Comparison of ENCODE assay signal across 16 cellular contexts in genomic region chr3:186640473-186640818, GRCh38. TPM values are rescaled to one million over a fixed set of nuclear protein-coding genes. Genes with fewer than 3 reads are reported as not detected.
A peak's percentile ranks its signal among the peaks of the same experiment; 100 is the strongest.
DNase-seq lines count a peak whose midpoint lies in the region; ATAC-seq and TF ChIP-seq lines count a peak whose summit lies in the region.
"Had no signal": no experiment of that assay in that cellular context is flagged by ENCODE, and none has a peak within 500 bp of the region (broad histone marks: within the 10 kb centered on the region; RNA-seq: fewer than 3 reads in every experiment).

No MANE protein-coding gene starts in this region.

- 35% methylated on average over 9 of the region's 9 CpGs for WGBS in liver
- WGBS in spleen, 5 donors = 78 to 88% (median 80%) methylated on average over 9 of the region's 9 CpGs

- H3K4me3 ChIP-seq in dorsolateral prefrontal cortex (peak overlapping the region in 19 of 59 donors; percentile 0 to 43 (median 13)), liver (ENCODE audit: low read depth in 1 of 3, low read length in 3 of 3) (peak overlapping the region; percentile 47 to 82 (median 69)), spleen (no peak overlapping the region)
- H3K4me3 ChIP-seq: GM12878, K562, transverse colon had no signal

- no peak for TF ChIP-seq RAD21 in liver (IDR thresholded peaks at IDR 0.05)

- H3K4me1 ChIP-seq in liver (ENCODE audit: control insufficient read depth in 4 of 4, insufficient read depth in 4 of 4, low read length in 3 of 4) (peaks cover 4 to 77% (median 54%) of the 10 kb centered on the region in 4 donors), spleen (no peaks in the 10 kb centered on the region)

- TF ChIP-seq CTCF in dorsolateral prefrontal cortex (IDR thresholded peaks at IDR 0.05 in 54 of 56, conservative IDR thresholded peaks at IDR 0.05 in 2 of 56; ENCODE audit: low read depth in 1 of 56, partially characterized antibody in 56 of 56) = no peak
- no peak for TF ChIP-seq CTCF in liver (IDR thresholded peaks at IDR 0.05; ENCODE audit: low read depth, low read length, missing input control)
- TF ChIP-seq CTCF in spleen (IDR thresholded peaks at IDR 0.05 in 8 of 11, conservative IDR thresholded peaks at IDR 0.05 in 3 of 11) = no peak

- no peaks in the 10 kb centered on the region for H3K9me3 ChIP-seq in liver (ENCODE audit: control insufficient read depth in 4 of 4, low read length in 3 of 4)
- H3K9me3 ChIP-seq in spleen = no peaks in the 10 kb centered on the region
- H3K9me3 ChIP-seq: transverse colon had no signal

- H3K27me3 ChIP-seq in dorsolateral prefrontal cortex = peaks cover 0 to 6% (median 0%) of the 10 kb centered on the region in 45 donors
- no peaks in the 10 kb centered on the region for H3K27me3 ChIP-seq in liver (ENCODE audit: control insufficient read depth in 4 of 4, insufficient read depth in 4 of 4, low read length in 3 of 4)
- peaks cover 0 to 11% (median 0%) of the 10 kb centered on the region in 7 donors for H3K27me3 ChIP-seq in spleen (replicated peaks in 1 of 7)
- H3K27me3 ChIP-seq: transverse colon had no signal

- DNase-seq in ACHN (peak; percentile 61), LHCN-M2 (ENCODE audit: low read depth) (peak; percentile 58), dorsolateral prefrontal cortex (peak in 5 of 10 donors; percentile 12 to 73 (median 46)), NCI-H2107 (lab: John Stamatoyannopoulos, UW) (no peak), spleen (no peak)
- DNase-seq in activated effector memory CD4-positive, alpha-beta T cell treated with Interleukin-2 at 50 U/mL for 16 hours = no peak
- DNase-seq: activated CD8-positive, alpha-beta memory T cell treated with anti-CD3 and anti-CD28 coated beads, Interleukin-2, amount 50 U/mL, for 48 hours; naive thymus-derived CD4-positive, alpha-beta T cell; NCI-H526; transverse colon had no signal

- TF ChIP-seq POLR2A in spleen (IDR thresholded peaks at IDR 0.05) = no peak

- ATAC-seq in GM21737 (IDR thresholded peaks at IDR 0.05; ENCODE audit: unreplicated experiment) = no peak
- ATAC-seq: GM12878; K562; naive thymus-derived CD4-positive, alpha-beta T cell had no signal

- peak overlapping the region; percentile 70 to 72 for H3K9ac ChIP-seq in liver (ENCODE audit: low read depth in 1 of 2, low read length in 2 of 2)

- in situ Hi-C loops in ACHN (cut with HindIII; ENCODE audit: low pct_ligation_motif_present, low pct_unique_long_range_greater_than_20kb, low sequenced_read_pairs) = no loop called here

- intact Hi-C loops in dorsolateral prefrontal cortex (cut with DNase I) = no loop called here
- intact Hi-C loops in spleen (cut with DNase I; ENCODE audit: low total_unique reads) = no loop called here

- peaks cover 0 to 10% (median 0%) of the 10 kb centered on the region in 4 donors for H3K36me3 ChIP-seq in liver (ENCODE audit: control insufficient read depth in 4 of 4, insufficient read depth in 3 of 4, low read depth in 1 of 4, low read length in 3 of 4)
- H3K36me3 ChIP-seq in spleen = no peaks in the 10 kb centered on the region
- H3K36me3 ChIP-seq: transverse colon had no signal

- H3K27ac ChIP-seq in dorsolateral prefrontal cortex (peak overlapping the region in 36 of 59 donors; percentile 2 to 81 (median 58)), liver (ENCODE audit: low read depth in 1 of 2, low read length in 2 of 2) (peak overlapping the region; percentile 65 to 82), spleen (no peak overlapping the region)
- H3K27ac ChIP-seq: transverse colon had no signal

TF ChIP-seq in liver, 16 proteins besides CTCF, POLR2A, EP300 and RAD21:
- TF ChIP-seq FOXA2 (IDR thresholded peaks at IDR 0.05) = no peak
- peak; percentile 37 for TF ChIP-seq FOXA1 (IDR thresholded peaks at IDR 0.05)
- TF ChIP-seq NR2F2 (IDR thresholded peaks at IDR 0.05) = no peak
- peak in 1 of 2 donors; percentile 41 for TF ChIP-seq RXRA (IDR thresholded peaks at IDR 0.05)
- TF ChIP-seq HNF4G (IDR thresholded peaks at IDR 0.05) = no peak
- TF ChIP-seq, protein P1, sequence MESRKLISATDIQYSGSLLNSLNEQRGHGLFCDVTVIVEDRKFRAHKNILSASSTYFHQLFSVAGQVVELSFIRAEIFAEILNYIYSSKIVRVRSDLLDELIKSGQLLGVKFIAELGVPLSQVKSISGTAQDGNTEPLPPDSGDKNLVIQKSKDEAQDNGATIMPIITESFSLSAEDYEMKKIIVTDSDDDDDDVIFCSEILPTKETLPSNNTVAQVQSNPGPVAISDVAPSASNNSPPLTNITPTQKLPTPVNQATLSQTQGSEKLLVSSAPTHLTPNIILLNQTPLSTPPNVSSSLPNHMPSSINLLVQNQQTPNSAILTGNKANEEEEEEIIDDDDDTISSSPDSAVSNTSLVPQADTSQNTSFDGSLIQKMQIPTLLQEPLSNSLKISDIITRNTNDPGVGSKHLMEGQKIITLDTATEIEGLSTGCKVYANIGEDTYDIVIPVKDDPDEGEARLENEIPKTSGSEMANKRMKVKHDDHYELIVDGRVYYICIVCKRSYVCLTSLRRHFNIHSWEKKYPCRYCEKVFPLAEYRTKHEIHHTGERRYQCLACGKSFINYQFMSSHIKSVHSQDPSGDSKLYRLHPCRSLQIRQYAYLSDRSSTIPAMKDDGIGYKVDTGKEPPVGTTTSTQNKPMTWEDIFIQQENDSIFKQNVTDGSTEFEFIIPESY (IDR thresholded peaks at IDR 0.05) = no peak
- TF ChIP-seq HNF4A (conservative IDR thresholded peaks at IDR 0.05) = peak in 1 of 2 donors; percentile 57
- TF ChIP-seq YY1 (IDR thresholded peaks at IDR 0.05) = no peak
- TF ChIP-seq JUND (IDR thresholded peaks at IDR 0.05) = no peak
TF ChIP-seq in liver: peak in this region for 3.

RNA-seq across cellular contexts. Expression of gene FETUB, which starts 0.2 kb away (rescaled TPM):
- 0.06 TPM in 1 of 2 replicates, not detected in the other for total RNA-seq in LHCN-M2 (2014; rRNA removed)
- not detected for polyA plus RNA-seq in LHCN-M2 (2012)
- total RNA-seq in dorsolateral prefrontal cortex = 1 to 10 TPM in 14 of 120 experiments, under 1 TPM in 51, not detected in 55; 0.29 to 2.1 (median 0.60) TPM
- total RNA-seq in liver = 10 to 100 TPM in 1 of 2 donors, 1 to 10 TPM in 1; 3.1 to 10.8 TPM
- polyA plus RNA-seq in liver = 10 to 100 TPM in 1 of 2 donors, 1 to 10 TPM in 1; 8.0 to 28.6 TPM
- total RNA-seq in spleen = not detected
- not detected for polyA plus RNA-seq in spleen
- total RNA-seq: GM12878; K562; naive thymus-derived CD4-positive, alpha-beta T cell; T-helper 2 cell treated with Interferon-gamma antibody and Interleukin-4, amounts not matched to agents 100 ng/mL and 5 ng/mL, for 36 hours; transverse colon had no signal
- polyA plus RNA-seq: BJ; GM12878; K562; naive thymus-derived CD4-positive, alpha-beta T cell had no signal

RNA-seq across cellular contexts. Expression of gene HRG, which starts 25.4 kb away (rescaled TPM):
- total RNA-seq in LHCN-M2 (2014; rRNA removed) (0.06 TPM in 1 of 2 replicates, not detected in the other), dorsolateral prefrontal cortex (1 to 10 TPM in 1 of 120 experiments, under 1 TPM in 10, not detected in 109; 0.14 to 1.0 (median 0.42) TPM), liver (100 to 1,000 TPM in 1 of 2 donors, 10 to 100 TPM in 1; 41.8 to 139 TPM), spleen (not detected)
- polyA plus RNA-seq in LHCN-M2 (2012) = not detected
- polyA plus RNA-seq in liver (100 to 1,000 TPM; 315 to 837 TPM), spleen (not detected)
- total RNA-seq: K562; naive thymus-derived CD4-positive, alpha-beta T cell; T-helper 2 cell treated with Interferon-gamma antibody and Interleukin-4, amounts not matched to agents 100 ng/mL and 5 ng/mL, for 36 hours; transverse colon had no signal
- polyA plus RNA-seq: BJ; GM12878; K562; naive thymus-derived CD4-positive, alpha-beta T cell had no signal

RNA-seq across cellular contexts. Expression of gene AHSG, which starts 27.6 kb away (rescaled TPM):
- total RNA-seq in LHCN-M2 (2014; rRNA removed) = not detected in 2 replicates
- not detected for polyA plus RNA-seq in LHCN-M2 (2012)
- 1 to 10 TPM in 5 of 120 experiments, under 1 TPM in 62, not detected in 53; 0.25 to 1.4 (median 0.52) TPM for total RNA-seq in dorsolateral prefrontal cortex
- 1,000 to 10,000 TPM in 1 of 2 donors, 100 to 1,000 TPM in 1; 965 to 4,470 TPM for total RNA-seq in liver
- 1,000 to 10,000 TPM; 1,784 to 2,316 TPM for polyA plus RNA-seq in liver
- total RNA-seq in spleen = under 1 TPM in 1 of 7 donors, not detected in 6; 0.30 TPM
- polyA plus RNA-seq in spleen = not detected
- total RNA-seq: naive thymus-derived CD4-positive, alpha-beta T cell; T-helper 2 cell treated with Interferon-gamma antibody and Interleukin-4, amounts not matched to agents 100 ng/mL and 5 ng/mL, for 36 hours; transverse colon had no signal
- polyA plus RNA-seq: BJ; K562; naive thymus-derived CD4-positive, alpha-beta T cell had no signal

Comparison
In these comparisons a context has a peak if more than half of its experiments do, and no peak if none do; other contexts are left out.
1. DNase-seq: peak in ACHN (single experiment) and LHCN-M2 (single experiment); none in NCI-H2107 (single experiment), spleen (single experiment) and activated effector memory CD4-positive, alpha-beta T cell treated with Interleukin-2 at 50 U/mL for 16 hours (single experiment).
2. H3K27ac ChIP-seq: peak in dorsolateral prefrontal cortex (36 of 59) and liver (2 of 2); none in spleen (0 of 8).
3. H3K4me3 ChIP-seq: peak in liver (3 of 3); none in spleen (0 of 8).
4. RNA of gene HRG, which starts 25.4 kb away (total RNA-seq): 41.8 to 139 TPM in liver; 0.06 TPM in LHCN-M2, 0.14 to 1.0 TPM in dorsolateral prefrontal cortex and not detected in spleen; every median in the first group is over 10 times any median in the second.
5. RNA of gene AHSG, which starts 27.6 kb away (total RNA-seq): 965 to 4,470 TPM in liver; 0.25 to 1.4 TPM in dorsolateral prefrontal cortex, not detected in LHCN-M2 and 0.30 TPM in spleen; every median in the first group is over 100 times any median in the second.